Comparison of ENCODE assay signal across 7 cellular contexts in genomic region chr2:235091983-235092382, GRCh38.
"Had no signal": no experiment of that assay in that cellular context is flagged by ENCODE, and none has a peak within 500 bp of the region (broad histone marks: within the 10 kb centered on the region; RNA-seq: fewer than 3 reads in every experiment).

No MANE protein-coding gene starts in this region.

- H3K36me3 ChIP-seq: HAP-1 had no signal

- H3K9me3 ChIP-seq: HAP-1 had no signal

- H2AFZ ChIP-seq: GM23248 had no signal

- H3K9me3 Mint-ChIP-seq: HFFc6, IgD-negative memory B cell had no signal

- H3K4me3 Mint-ChIP-seq: HFFc6, IgD-negative memory B cell had no signal

- DNase-seq: GOT3, H7, HFFc6 had no signal

- H3K27ac Mint-ChIP-seq: HFFc6 had no signal

- ATAC-seq: HCT116 had no signal

- H3K4me3 ChIP-seq: GM23248, HAP-1 had no signal

- H3K27ac ChIP-seq: GM23248 had no signal

- H3K36me3 Mint-ChIP-seq: IgD-negative memory B cell had no signal

- H3K4me1 ChIP-seq: HAP-1 had no signal

- H3K9ac ChIP-seq: GM23248 had no signal
